In genomic region chr6:96420294-96420693, GRCh38 we compare ENCODE assay signal across 17 cellular contexts.
DNase-seq lines count a peak whose midpoint lies in the region; ATAC-seq and TF ChIP-seq lines count a peak whose summit lies in the region.
"Had no signal": no experiment of that assay in that cellular context is flagged by ENCODE, and none has a peak within 500 bp of the region (broad histone marks: within the 10 kb centered on the region; RNA-seq: fewer than 3 reads in every experiment).

No MANE protein-coding gene starts in this region.

- WGBS in body of pancreas, 2 donors: 54 to 57% methylated on average over 1 of the region's 1 CpG

- no peak for ATAC-seq in body of pancreas
- ATAC-seq in HG03439 (IDR thresholded peaks at IDR 0.05; ENCODE audit: unreplicated experiment): no peak
- ATAC-seq: CD8-positive, alpha-beta T cell; K562; SK-N-SH treated with all-trans-retinoic acid at 6 μM for 48 hours had no signal

- no peaks in the 10 kb centered on the region for H3K79me2 ChIP-seq in KMS-11 (ENCODE audit: insufficient read depth, low read depth)

- intact Hi-C loops in body of pancreas (cut with DNase I): no loop called here

- H3K9me3 ChIP-seq in body of pancreas: peaks cover 0 to 10% (median 0%) of the 10 kb centered on the region in 3 donors
- H3K9me3 ChIP-seq in SJCRH30 (replicated peaks): no peaks in the 10 kb centered on the region

- peak overlapping the region; percentile 26; the same call in 1 of the 2 replicates for H2AFZ ChIP-seq in KMS-11 (ENCODE audit: low read depth)

- H3K9ac ChIP-seq in KMS-11: no peak overlapping the region

- no peak overlapping the region for H3K4me3 ChIP-seq in KMS-11 (IDR thresholded peaks at IDR 0.05; ENCODE audit: insufficient read depth, low read depth, low read length)
- no peak overlapping the region for H3K4me3 ChIP-seq in body of pancreas
- H3K4me3 ChIP-seq in SJCRH30: no peak overlapping the region
- H3K4me3 ChIP-seq: K562 had no signal

- H3K27ac ChIP-seq in KMS-11 (peak overlapping the region; percentile 35), body of pancreas (no peak overlapping the region), SJCRH30 (no peak overlapping the region)
- H3K27ac ChIP-seq: C4-2B had no signal

- no peak for TF ChIP-seq POLR2A in body of pancreas (IDR thresholded peaks at IDR 0.05)

- no peaks in the 10 kb centered on the region for H4K20me1 ChIP-seq in KMS-11 (ENCODE audit: insufficient read depth)

- H3K4me2 ChIP-seq in KMS-11: peak overlapping the region; percentile 51

- peaks cover 22% of the 10 kb centered on the region for H3K4me1 ChIP-seq in KMS-11 (ENCODE audit: low read depth, poor library complexity, severe bottlenecking)
- no peaks in the 10 kb centered on the region for H3K4me1 ChIP-seq in body of pancreas
- H3K4me1 ChIP-seq in SJCRH30: no peaks in the 10 kb centered on the region

- DNase-seq in ELF-1 (ENCODE audit: low read depth, low spot score) (peak; percentile 37), NCI-H69 (lab: John Stamatoyannopoulos, UW) (peak; percentile 67), cerebellum (ENCODE audit: low spot score) (peak; percentile 41), body of pancreas (no peak), SJCRH30 (no peak)
- DNase-seq: CD8-positive, alpha-beta T cell; DMS 273 treated with DMSO at 0.1 percent for 48 hours; DMS79; EL; NCI-H1436; NCI-H1930; NCI-H526 treated with DMSO at 0.1 percent for 48 hours had no signal

- H3K36me3 ChIP-seq in KMS-11 (ENCODE audit: insufficient read depth) (no peaks in the 10 kb centered on the region), body of pancreas (replicated peaks in 1 of 2; ENCODE audit: insufficient read depth in 1 of 2, low read depth in 2 of 2) (no peaks in the 10 kb centered on the region), SJCRH30 (no peaks in the 10 kb centered on the region)

- TF ChIP-seq CTCF in KMS-11 (conservative IDR thresholded peaks at IDR 0.05; ENCODE audit: low read depth, low read length): no peak
- TF ChIP-seq CTCF in body of pancreas (IDR thresholded peaks at IDR 0.05): no peak

- H3K27me3 ChIP-seq in KMS-11 (ENCODE audit: insufficient read depth, low read depth): no peaks in the 10 kb centered on the region
- no peaks in the 10 kb centered on the region for H3K27me3 ChIP-seq in body of pancreas
- no peaks in the 10 kb centered on the region for H3K27me3 ChIP-seq in SJCRH30

Comparison
In these comparisons a context has a peak if more than half of its experiments do, and no peak if none do; other contexts are left out.
1. DNase-seq: peak in ELF-1 (single experiment), NCI-H69 (single experiment) and cerebellum (single experiment); none in body of pancreas (0 of 4) and SJCRH30 (0 of 2).